In the genomic region with DNA sequence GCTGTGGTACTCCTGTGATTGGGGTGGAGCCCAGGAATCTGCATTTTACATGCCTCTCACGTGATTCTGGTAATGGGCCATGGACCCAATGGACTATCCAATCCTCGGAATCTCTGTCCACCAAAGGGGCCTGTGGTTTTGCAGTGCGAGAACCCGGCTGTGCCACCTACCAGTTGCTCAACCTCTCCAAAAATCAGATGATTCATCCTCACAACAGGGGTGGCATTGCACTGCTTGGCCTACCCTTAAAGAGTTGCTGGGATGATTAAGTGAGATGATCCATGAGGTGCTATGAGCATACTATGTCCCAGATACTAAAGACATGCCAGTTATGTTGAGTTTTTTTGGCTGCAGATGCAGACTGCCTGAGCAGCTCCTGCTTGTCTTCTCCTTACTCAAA, we compare ENCODE assay signal across 1 cellular context.
TF ChIP-seq lines count a peak whose summit lies in the region.

No MANE protein-coding gene starts in this region.

TF ChIP-seq in H1, 55 proteins besides CTCF, POLR2A, EP300 and RAD21:
- TF ChIP-seq POLR2AphosphoS5 (IDR thresholded peaks at IDR 0.05; ENCODE audit: low read depth, low read length) (no peak), SAP30 (IDR thresholded peaks at IDR 0.05; ENCODE audit: insufficient read depth, insufficient replicate concordance, low read length) (no peak), CEBPB (IDR thresholded peaks at IDR 0.05; ENCODE audit: low read depth, low read length) (no peak), YY1 (IDR thresholded peaks at IDR 0.05; ENCODE audit: low read depth, low read length) (no peak), BCL11A (IDR thresholded peaks at IDR 0.05; ENCODE audit: low read depth in 2 of 2, low read length in 2 of 2) (no peak), SUZ12 (IDR thresholded peaks at IDR 0.05; ENCODE audit: low read length) (no peak), CHD2 (IDR thresholded peaks at IDR 0.05; ENCODE audit: low read length) (no peak), TBP (IDR thresholded peaks at IDR 0.05; ENCODE audit: low read depth, low read length) (no peak), CBX8 (IDR thresholded peaks at IDR 0.05; ENCODE audit: borderline replicate concordance, low read depth, low read length) (no peak), GTF2F1 (IDR thresholded peaks at IDR 0.05; ENCODE audit: borderline replicate concordance, low read depth, low read length) (no peak)
